21 cellular contexts compared by ENCODE assay signal in genomic region chr1:190391582-190391981, GRCh38.
DNase-seq lines count a peak whose midpoint lies in the region; ATAC-seq, FAIRE-seq and TF ChIP-seq lines count a peak whose summit lies in the region.
"Had no signal": no experiment of that assay in that cellular context is flagged by ENCODE, and none has a peak within 500 bp of the region (broad histone marks: within the 10 kb centered on the region; RNA-seq: fewer than 3 reads in every experiment).

No MANE protein-coding gene starts in this region.

- ATAC-seq in GM21447 (IDR thresholded peaks at IDR 0.05; ENCODE audit: unreplicated experiment), result no peak
- ATAC-seq: A549 had no signal

- H3K27ac ChIP-seq in SU-DHL-6 (ENCODE audit: low read depth, low read length) (no peak overlapping the region), testis (no peak overlapping the region)
- H3K27ac ChIP-seq: A549, BLaER1 had no signal

- WGBS in testis, 2 donors, result 52 to 57% methylated on average over 6 of the region's 6 CpGs

- no peak overlapping the region for H3K4me3 ChIP-seq in SU-DHL-6 (ENCODE audit: insufficient read depth, low read length, poor library complexity, severe bottlenecking)
- no peak overlapping the region for H3K4me3 ChIP-seq in testis
- H3K4me3 ChIP-seq: A549, BLaER1 had no signal

- no peaks in the 10 kb centered on the region for H4K20me1 ChIP-seq in SU-DHL-6 (ENCODE audit: low read depth, low read length)
- H4K20me1 ChIP-seq: BLaER1 had no signal

- H3K36me3 ChIP-seq in SU-DHL-6 (ENCODE audit: low read length) (no peaks in the 10 kb centered on the region), testis (ENCODE audit: low read depth, missing control alignments) (no peaks in the 10 kb centered on the region)
- H3K36me3 ChIP-seq: BE2C, BLaER1 had no signal

- TF ChIP-seq POLR2A in testis (IDR thresholded peaks at IDR 0.05), result no peak

- intact Hi-C loops in testis (cut with DNase I; ENCODE audit: low total_unique reads), result no loop called here

- H3K9ac ChIP-seq in SU-DHL-6 (ENCODE audit: low read length), result no peak overlapping the region
- H3K9ac ChIP-seq: BLaER1 had no signal

- H3K27me3 ChIP-seq in SU-DHL-6 (ENCODE audit: low read length), result no peaks in the 10 kb centered on the region
- no peaks in the 10 kb centered on the region for H3K27me3 ChIP-seq in testis
- H3K27me3 ChIP-seq: BE2C, BLaER1 had no signal

- H2AFZ ChIP-seq in SU-DHL-6 (ENCODE audit: low read depth, low read length, severe bottlenecking), result peak overlapping the region; percentile 71

- H3K9me2 ChIP-seq in SU-DHL-6 (replicated peaks; ENCODE audit: insufficient read depth, low read length), result no peaks in the 10 kb centered on the region

- no peaks in the 10 kb centered on the region for H3K79me2 ChIP-seq in SU-DHL-6 (ENCODE audit: insufficient read depth, low read length)

- H3K9me3 ChIP-seq in SU-DHL-6 (ENCODE audit: insufficient read depth, low read length) (no peaks in the 10 kb centered on the region), testis (no peaks in the 10 kb centered on the region)
- H3K9me3 ChIP-seq: A549, BE2C, BLaER1 had no signal

- DNase-seq in NCI-H2227 treated with DMSO at 0.1 percent for 48 hours (lab: John Stamatoyannopoulos, UW), result peak; percentile 8
- DNase-seq in NCI-H2227 (lab: John Stamatoyannopoulos, UW; ENCODE audit: unreplicated experiment), result no peak
- no peak for DNase-seq in D721Med (ENCODE audit: insufficient read length, low spot score)
- no peak for DNase-seq in testis
- no peak for DNase-seq in 8988T
- DNase-seq: ACHN; BE2C; C1 segment of cervical spinal cord; CD4-positive, alpha-beta memory T cell; CD4-positive, CD25-positive, alpha-beta regulatory T cell; CD8-positive, alpha-beta memory T cell; COR-L47; DMS79 treated with DMSO at 0.1 percent for 48 hours; GF-D8 had no signal

- no peak overlapping the region for H3K4me2 ChIP-seq in SU-DHL-6 (ENCODE audit: low read depth, low read length, poor library complexity, severe bottlenecking)
- H3K4me2 ChIP-seq: A549, BLaER1 had no signal

- TF ChIP-seq CTCF in D721Med (IDR thresholded peaks at IDR 0.05; ENCODE audit: insufficient read depth, missing control alignments), result no peak
- no peak for TF ChIP-seq CTCF in SU-DHL-6 (IDR thresholded peaks at IDR 0.05; ENCODE audit: insufficient read depth, low read length, poor library complexity, severe bottlenecking)
- TF ChIP-seq CTCF in testis (IDR thresholded peaks at IDR 0.05), result no peak

- peak; percentile 41 for FAIRE-seq in D721Med (lab: Jason Lieb, UNC)
- FAIRE-seq: A549, G401.6, GM12891, GM19239 had no signal

- H3F3A ChIP-seq in SU-DHL-6 (ENCODE audit: insufficient read depth), result no peaks in the 10 kb centered on the region

- H3K4me1 ChIP-seq in testis, result no peaks in the 10 kb centered on the region
- H3K4me1 ChIP-seq: A549, BE2C, BLaER1 had no signal
